In genomic region chr17:75013077-75013391, GRCh38 we compare ENCODE assay signal across 1 cellular context.
TF ChIP-seq lines count a peak whose summit lies in the region.

No MANE protein-coding gene starts in this region.

TF ChIP-seq in GM23338, 12 proteins besides CTCF, POLR2A, EP300 and RAD21 (continued from another document):
- TF ChIP-seq ZNF462 (CRISPR knock-in tag; IDR thresholded peaks at IDR 0.05) = no peak
- TF ChIP-seq, protein P1, sequence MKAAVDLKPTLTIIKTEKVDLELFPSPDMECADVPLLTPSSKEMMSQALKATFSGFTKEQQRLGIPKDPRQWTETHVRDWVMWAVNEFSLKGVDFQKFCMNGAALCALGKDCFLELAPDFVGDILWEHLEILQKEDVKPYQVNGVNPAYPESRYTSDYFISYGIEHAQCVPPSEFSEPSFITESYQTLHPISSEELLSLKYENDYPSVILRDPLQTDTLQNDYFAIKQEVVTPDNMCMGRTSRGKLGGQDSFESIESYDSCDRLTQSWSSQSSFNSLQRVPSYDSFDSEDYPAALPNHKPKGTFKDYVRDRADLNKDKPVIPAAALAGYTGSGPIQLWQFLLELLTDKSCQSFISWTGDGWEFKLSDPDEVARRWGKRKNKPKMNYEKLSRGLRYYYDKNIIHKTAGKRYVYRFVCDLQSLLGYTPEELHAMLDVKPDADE (IDR thresholded peaks at IDR 0.05) = no peak
- no peak for TF ChIP-seq NANOG (IDR thresholded peaks at IDR 0.05; ENCODE audit: borderline replicate concordance)
- TF ChIP-seq STAT1 (IDR thresholded peaks at IDR 0.05; ENCODE audit: unreplicated experiment) = no peak
- no peak for TF ChIP-seq JUNB (IDR thresholded peaks at IDR 0.05; ENCODE audit: unreplicated experiment)
- TF ChIP-seq POLR2AphosphoS5 (IDR thresholded peaks at IDR 0.05; ENCODE audit: low read depth) = no peak
